Comparison of ENCODE assay signal across 24 cellular contexts in genomic region chr2:218471070-218471469, GRCh38. TPM values are rescaled to one million over a fixed set of nuclear protein-coding genes. Genes with fewer than 3 reads are reported as not detected.
DNase-seq lines count a peak whose midpoint lies in the region; ATAC-seq lines count a peak whose summit lies in the region.
"Had no signal": no experiment of that assay in that cellular context is flagged by ENCODE, and none has a peak within 500 bp of the region (broad histone marks: within the 10 kb centered on the region; RNA-seq: fewer than 3 reads in every experiment).

No MANE protein-coding gene starts in this region.

- H3K36me3 Mint-ChIP-seq in T-helper 17 cell (ENCODE audit: low read depth) = peaks cover 2% of the 10 kb centered on the region
- H3K36me3 Mint-ChIP-seq in immature natural killer cell = peaks cover 9 to 28% (median 21%) of the 10 kb centered on the region in 3 donors

- no peaks in the 10 kb centered on the region for H3K9me3 Mint-ChIP-seq in immature natural killer cell
- H3K9me3 Mint-ChIP-seq: CD8-positive, alpha-beta T cell; neural progenitor cell had no signal

- H3K4me1 Mint-ChIP-seq in T-helper 17 cell (peaks cover 4% of the 10 kb centered on the region), immature natural killer cell (peaks cover 19 to 27% of the 10 kb centered on the region in 2 donors)
- H3K4me1 Mint-ChIP-seq: neural progenitor cell had no signal

- DNase-seq in SIG-M5 treated with dmso at 0.1 percent for 504 hours (lab: John Stamatoyannopoulos, UW; ENCODE audit: unreplicated experiment) = peak; percentile 10
- DNase-seq in SIG-M5 (lab: John Stamatoyannopoulos, UW) = no peak
- peak; percentile 50 for DNase-seq in GF-D8 (lab: John Stamatoyannopoulos, UW)
- DNase-seq in T-helper 17 cell = no peak
- DNase-seq in immature natural killer cell = no peak
- no peak for DNase-seq in NCI-H69 (lab: John Stamatoyannopoulos, UW)
- no peak for DNase-seq in KG1 (lab: John Stamatoyannopoulos, UW)
- DNase-seq: activated CD4-positive, CD25-positive, alpha-beta regulatory T cell; activated CD8-positive, alpha-beta memory T cell treated with anti-CD3 and anti-CD28 coated beads, Interleukin-2, amount 50 U/mL, for 4 hours; activated naive CD4-positive, alpha-beta T cell; CD8-positive, alpha-beta T cell; HCEC 1CT; left colon; NCI-H1694 treated with DMSO at 0.1 percent for 48 hours; NCI-H226; Right ventricle myocardium superior had no signal

- no peak for ATAC-seq in T-helper 17 cell
- ATAC-seq in HG03108 (IDR thresholded peaks at IDR 0.05; ENCODE audit: unreplicated experiment) = no peak
- ATAC-seq: CD8-positive, alpha-beta T cell; left colon had no signal

- H3K27me3 Mint-ChIP-seq in T-helper 17 cell = no peaks in the 10 kb centered on the region
- H3K27me3 Mint-ChIP-seq in immature natural killer cell (ENCODE audit: low read depth in 3 of 3) = peaks cover 0 to 4% (median 0%) of the 10 kb centered on the region in 3 donors

- H3K4me3 Mint-ChIP-seq in T-helper 17 cell (no peak overlapping the region), immature natural killer cell (peak overlapping the region in 2 of 5 donors; percentile 2 to 73)
- H3K4me3 Mint-ChIP-seq: CD8-positive, alpha-beta T cell; neural progenitor cell had no signal

- no peaks in the 10 kb centered on the region for H3K9me3 ChIP-seq in T-helper 17 cell (ENCODE audit: control insufficient read depth, low read length, poor library complexity, severe bottlenecking)
- H3K9me3 ChIP-seq: ascending aorta, vagina had no signal

- H3K27ac Mint-ChIP-seq in T-helper 17 cell (peak overlapping the region; percentile 45), immature natural killer cell (peak overlapping the region; percentile 60 to 89 (median 84))
- H3K27ac Mint-ChIP-seq: CD8-positive, alpha-beta T cell; neural progenitor cell had no signal

RNA-seq across cellular contexts. Expression of gene VIL1, which starts 52.1 kb away (rescaled TPM):
- 1 to 10 TPM in 1 of 2 donors, under 1 TPM in 1; 0.32 to 6.2 TPM for total RNA-seq in T-helper 17 cell
- under 1 TPM in 2 of 3 donors, not detected in 1; 0.47 to 0.63 TPM for polyA plus RNA-seq in immature natural killer cell
- total RNA-seq: ascending aorta; glomerular endothelial cell; MCF 10A; Right ventricle myocardium superior; T-helper 1 cell treated with Interleukin-12 subunit alpha and Interleukin-12 subunit beta and Interleukin-4 antibody, amounts not matched to agents 30 ng/mL and 1 ng/mL, for 36 hours; temporal lobe; vagina had no signal

Comparison
In these comparisons a context has a peak if more than half of its experiments do, and no peak if none do; other contexts are left out.
1. DNase-seq: peak in SIG-M5 treated with dmso at 0.1 percent for 504 hours (single experiment) and GF-D8 (single experiment); none in SIG-M5 (single experiment), T-helper 17 cell (0 of 3), immature natural killer cell (0 of 3), NCI-H69 (single experiment) and KG1 (single experiment).